9 cellular contexts compared by ENCODE assay signal in the genomic region with DNA sequence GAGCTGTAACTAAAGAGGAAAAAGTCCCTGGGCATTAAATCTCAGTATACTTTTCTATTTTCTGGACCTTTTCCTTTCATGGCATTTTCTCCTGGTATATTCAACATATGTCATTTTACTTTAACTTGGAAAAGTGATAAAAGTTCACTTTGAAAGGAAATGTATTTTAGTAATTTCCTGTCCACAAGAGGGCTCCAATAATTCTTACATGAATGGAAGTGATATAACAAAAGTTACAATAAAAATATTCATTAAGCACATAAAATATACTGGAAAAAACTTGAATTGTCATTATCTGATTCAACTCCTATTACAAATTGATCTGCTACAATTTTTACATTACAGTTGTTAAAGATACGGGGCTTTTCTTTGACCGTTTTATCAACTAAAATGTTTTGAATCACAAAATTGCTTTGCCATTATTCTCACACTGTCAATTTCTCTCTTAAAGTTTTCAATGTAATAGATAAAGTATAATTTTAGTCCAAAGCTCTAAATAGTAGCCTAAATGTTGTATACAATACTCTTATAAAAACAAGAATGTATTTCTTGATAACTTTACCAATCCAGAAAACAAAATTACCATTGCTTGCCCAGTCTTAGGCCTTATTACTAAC. TPM values are rescaled to one million over a fixed set of nuclear protein-coding genes. Genes with fewer than 3 reads are reported as not detected.
A peak's percentile ranks its signal among the peaks of the same experiment; 100 is the strongest.
DNase-seq lines count a peak whose midpoint lies in the region; ATAC-seq and TF ChIP-seq lines count a peak whose summit lies in the region.
"Had no signal": no experiment of that assay in that cellular context is flagged by ENCODE, and none has a peak within 500 bp of the region (broad histone marks: within the 10 kb centered on the region; RNA-seq: fewer than 3 reads in every experiment).

No MANE protein-coding gene starts in this region.

- no peaks in the 10 kb centered on the region for H3K9me3 ChIP-seq in Peyer's patch

- peaks cover 0 to 11% (median 2%) of the 10 kb centered on the region in 4 donors for H3K4me1 ChIP-seq in Peyer's patch

- DNase-seq in DMS 273 (lab: John Stamatoyannopoulos, UW; ENCODE audit: unreplicated experiment) (peak; percentile 2), DMS 273 treated with DMSO at 0.1 percent for 48 hours (lab: John Stamatoyannopoulos, UW) (no peak), Peyer's patch (no peak), fibroblast of mammary gland (ENCODE audit: low read depth) (peak; percentile 57), retinal pigment epithelial cell (ENCODE audit: low read depth) (no peak), hepatic stellate cell (ENCODE audit: low spot score) (no peak)
- DNase-seq in activated CD4-positive, alpha-beta T cell treated with anti-CD3 and anti-CD28 coated beads, Interleukin-2, amount 50 U/mL, for 48 hours, result no peak
- DNase-seq: activated B cell treated with CpG ODN at 0.5 μM for 24 hours had no signal

- no peak for ATAC-seq in GM19395 (IDR thresholded peaks at IDR 0.05; ENCODE audit: unreplicated experiment)

- H3K27me3 ChIP-seq in Peyer's patch, result no peaks in the 10 kb centered on the region

- TF ChIP-seq CTCF in Peyer's patch (IDR thresholded peaks at IDR 0.05) (peak in 4 of 6 experiments; percentile 24 to 57 (median 42)), fibroblast of mammary gland (conservative IDR thresholded peaks at IDR 0.05; ENCODE audit: control insufficient read depth, insufficient read depth, low read depth, low read length) (peak; percentile 34), retinal pigment epithelial cell (conservative IDR thresholded peaks at IDR 0.05; ENCODE audit: low read depth, low read length) (peak; percentile 25)

- no peaks in the 10 kb centered on the region for H3K36me3 ChIP-seq in Peyer's patch

- H3K4me3 ChIP-seq in Peyer's patch (peak overlapping the region in 1 of 4 donors; percentile 18), fibroblast of mammary gland (ENCODE audit: control insufficient read depth, low read depth, low read length) (no peak overlapping the region), retinal pigment epithelial cell (ENCODE audit: low read length) (no peak overlapping the region)

- no peak overlapping the region for H3K27ac ChIP-seq in Peyer's patch

- TF ChIP-seq POLR2A in Peyer's patch (IDR thresholded peaks at IDR 0.05), result no peak

RNA-seq across cellular contexts. Expression of gene UBL3, which starts 4.9 kb away (rescaled TPM):
- 10 to 100 TPM; 18.2 to 37.5 (median 25.8) TPM for total RNA-seq in Peyer's patch

Comparison
In these comparisons a context has a peak if more than half of its experiments do, and no peak if none do; other contexts are left out.
1. DNase-seq: peak in DMS 273 (single experiment) and fibroblast of mammary gland (single experiment); none in DMS 273 treated with DMSO at 0.1 percent for 48 hours (single experiment), Peyer's patch (0 of 3), retinal pigment epithelial cell (single experiment), activated CD4-positive, alpha-beta T cell treated with anti-CD3 and anti-CD28 coated beads, Interleukin-2, amount 50 U/mL, for 48 hours (0 of 2) and hepatic stellate cell (single experiment).
2. Peak in every context shown above with its lines, with median percentiles within 50 percentile points of each other: CTCF ChIP-seq.